17 cellular contexts compared by ENCODE assay signal in the genomic region with DNA sequence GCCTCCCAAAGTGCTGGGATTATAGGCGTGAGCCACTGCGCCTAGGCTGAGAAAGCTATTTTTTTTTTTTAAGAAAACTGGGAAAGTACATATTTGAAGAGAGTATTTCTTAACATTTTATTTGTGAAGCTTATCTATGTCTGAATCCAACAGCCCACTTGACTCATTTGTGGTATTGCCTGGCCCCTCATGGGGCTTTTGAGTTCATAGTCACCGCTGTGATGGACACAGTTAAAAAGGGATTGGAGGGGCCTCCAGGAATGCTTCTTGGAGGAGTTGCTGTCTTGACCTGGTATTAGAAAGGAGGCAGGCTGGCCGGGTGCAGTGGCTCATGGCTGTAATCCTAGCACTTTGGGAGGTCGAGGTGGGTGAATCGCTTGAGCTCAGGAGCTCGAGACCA.
"Had no signal": no experiment of that assay in that cellular context is flagged by ENCODE, and none has a peak within 500 bp of the region (broad histone marks: within the 10 kb centered on the region; RNA-seq: fewer than 3 reads in every experiment).

No MANE protein-coding gene starts in this region.

- H3K4me3 ChIP-seq: body of pancreas, gastroesophageal sphincter, mucosa of descending colon, tibial artery, uterus had no signal

- H3K4me1 ChIP-seq: uterus had no signal

- H3K9me3 ChIP-seq: body of pancreas, gastroesophageal sphincter, mucosa of descending colon, neutrophil, tibial artery, uterus had no signal

- DNase-seq: activated CD4-positive, alpha-beta T cell treated with anti-CD3 and anti-CD28 coated beads, Interleukin-2, amount 50 U/mL, for 48 hours; activated naive CD4-positive, alpha-beta T cell treated with anti-CD3 and anti-CD28 coated beads, Interleukin-2, amount 10 ng/mL, durations not matched to agents 7 days and 5 days; activated T-cell treated with anti-CD3 and anti-CD28 coated beads, Interleukin-2, amount 50 U/mL, for 1 hour; body of pancreas; cortex of kidney; effector CD4-positive, alpha-beta T cell; mammary epithelial cell; mucosa of descending colon; naive thymus-derived CD4-positive, alpha-beta T cell; stimulated activated CD4-positive, alpha-beta T cell treated with anti-CD3 and anti-CD28 coated beads, Interleukin-12 subunit alpha, Interleukin-12 subunit beta, amount 100 ng/mL, for 4 hours; stimulated activated CD4-positive, alpha-beta T cell treated with anti-CD3 and anti-CD28 coated beads, Interleukin-2, amount 100 ng/mL, for 24 hours; T-helper 9 cell; tibial artery; uterus had no signal

- H3K27ac ChIP-seq: body of pancreas, gastroesophageal sphincter, neutrophil, tibial artery, uterus had no signal

- H3K27me3 ChIP-seq: body of pancreas, gastroesophageal sphincter, neutrophil, tibial artery, uterus had no signal

- H3K36me3 ChIP-seq: neutrophil, uterus had no signal

- ATAC-seq: body of pancreas; gastroesophageal sphincter; left lobe of liver; mucosa of descending colon; naive thymus-derived CD4-positive, alpha-beta T cell had no signal
